Comparison of ENCODE assay signal across 13 cellular contexts in the genomic region with DNA sequence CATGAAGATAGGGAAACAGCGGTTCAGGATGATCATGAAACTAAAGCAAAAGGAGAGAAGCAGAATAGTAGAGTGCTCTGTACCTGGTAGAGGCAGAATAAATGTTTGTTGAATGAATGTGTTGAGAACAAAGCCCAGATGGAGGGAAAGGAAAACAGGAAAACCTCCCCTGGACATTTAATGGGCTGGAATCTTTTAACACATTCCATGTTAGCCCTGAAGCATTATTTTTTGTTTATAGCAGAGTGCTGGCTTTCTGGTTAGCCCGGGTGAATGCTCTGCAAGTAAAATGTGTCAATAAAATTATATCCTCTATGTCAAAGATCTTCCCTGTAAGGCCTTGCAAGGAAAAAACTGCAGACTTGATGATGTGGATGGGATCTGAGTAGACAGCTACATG.
A peak's percentile ranks its signal among the peaks of the same experiment; 100 is the strongest.
DNase-seq lines count a peak whose midpoint lies in the region; ATAC-seq, FAIRE-seq and TF ChIP-seq lines count a peak whose summit lies in the region.
"Had no signal": no experiment of that assay in that cellular context is flagged by ENCODE, and none has a peak within 500 bp of the region (broad histone marks: within the 10 kb centered on the region; RNA-seq: fewer than 3 reads in every experiment).

No MANE protein-coding gene starts in this region.

- H3K4me3 ChIP-seq in Caco-2 (ENCODE audit: low read depth, low read length) = no peak overlapping the region
- H3K4me3 ChIP-seq in IMR-90 (ENCODE audit: insufficient read depth, low read depth, low read length) = no peak overlapping the region
- H3K4me3 ChIP-seq in endothelial cell of umbilical vein (replicated peaks in 1 of 3; ENCODE audit: insufficient read depth in 1 of 3, low read depth in 1 of 3, low read length in 3 of 3) = no peak overlapping the region
- H3K4me3 ChIP-seq: A549 had no signal

- H3K9ac ChIP-seq in IMR-90 (ENCODE audit: low read depth, low read length) = no peak overlapping the region
- H3K9ac ChIP-seq in endothelial cell of umbilical vein (replicated peaks; ENCODE audit: extremely low read depth, insufficient read depth, low read length) = no peak overlapping the region

- no peak overlapping the region for H3K4me2 ChIP-seq in IMR-90 (ENCODE audit: low read depth, low read length)
- no peak overlapping the region for H3K4me2 ChIP-seq in endothelial cell of umbilical vein (ENCODE audit: insufficient read depth, low read length)

- in situ Hi-C loops in IMR-90 (cut with MboI; ENCODE audit: low sequenced_read_pairs) = loop anchor here (5.0 to 25.0 kb wide), 3 partner anchors 184 to 752 kb away; a partner anchor contains a TSS

- H3K14ac ChIP-seq in IMR-90 (replicated peaks; ENCODE audit: low read depth, low read length) = no peak overlapping the region

- dilution Hi-C loops in IMR-90 (cut with HindIII; ENCODE audit: low sequenced_read_pairs, unreplicated experiment) = no loop called here
- dilution Hi-C loops in endothelial cell of umbilical vein (cut with MboI; ENCODE audit: extremely low pct_ligation_motif_present, low sequenced_read_pairs) = no loop called here

- H4K20me1 ChIP-seq in IMR-90 (ENCODE audit: insufficient read depth, low read length) (no peaks in the 10 kb centered on the region), endothelial cell of umbilical vein (replicated peaks; ENCODE audit: control insufficient read depth, extremely low read depth, insufficient read depth, low read length) (no peaks in the 10 kb centered on the region)

- no peak overlapping the region; the same call in 2 of the 3 replicates for H2BK15ac ChIP-seq in IMR-90 (ENCODE audit: low read depth, low read length)

- no peak overlapping the region for H2BK120ac ChIP-seq in IMR-90 (ENCODE audit: low read depth, low read length)

- no peaks in the 10 kb centered on the region for H3K36me3 Mint-ChIP-seq in Caco-2 (ENCODE audit: insufficient read depth, unreplicated experiment)
- H3K36me3 Mint-ChIP-seq: CD14-positive monocyte; CD8-positive, alpha-beta T cell had no signal

- no peaks in the 10 kb centered on the region for H3K27me3 Mint-ChIP-seq in Caco-2 (ENCODE audit: insufficient read depth, unreplicated experiment)

- intact Hi-C loops in Caco-2 (cut with micrococcal nuclease; ENCODE audit: unreplicated experiment) (loop anchor here (1.0 to 5.0 kb wide), 3 partner anchors 102 to 275 kb away; no protein-coding TSS in a partner anchor), IMR-90 (cut with micrococcal nuclease) (loop anchor here (1.0 to 10.0 kb wide), 6 partner anchors 122 to 745 kb away; a partner anchor contains a TSS), endothelial cell of umbilical vein (cut with micrococcal nuclease) (loop anchor here (1.0 to 2.0 kb wide), 6 partner anchors 15 to 276 kb away; a partner anchor contains a TSS)

- H3K27ac ChIP-seq in IMR-90 (ENCODE audit: insufficient read depth, low read length) (no peak overlapping the region), endothelial cell of umbilical vein (ENCODE audit: insufficient read depth, low read depth, low read length) (no peak overlapping the region)

- no peaks in the 10 kb centered on the region for H3K79me2 ChIP-seq in endothelial cell of umbilical vein (ENCODE audit: control insufficient read depth, insufficient read depth, low read length)

- no peak overlapping the region for H2BK20ac ChIP-seq in IMR-90 (ENCODE audit: low read depth, low read length)

- no peak overlapping the region for H3K18ac ChIP-seq in IMR-90 (ENCODE audit: low read depth, low read length)

- WGBS in IMR-90 (ENCODE audit: extremely low coverage in 2 of 2, insufficient read length in 1 of 2), 2 experiments = no CpG with 5 or more reads among the region's 2 CpGs

- no peak overlapping the region for H4K91ac ChIP-seq in IMR-90 (ENCODE audit: insufficient read depth, low read depth, low read length)

- H3K9me3 ChIP-seq in Caco-2 = no peaks in the 10 kb centered on the region
- no peaks in the 10 kb centered on the region for H3K9me3 ChIP-seq in IMR-90 (ENCODE audit: control insufficient read depth, insufficient read depth, low read length)
- H3K9me3 ChIP-seq in endothelial cell of umbilical vein (replicated peaks; ENCODE audit: control insufficient read depth, insufficient read depth, low read length) = no peaks in the 10 kb centered on the region
- H3K9me3 ChIP-seq: A549 had no signal

- ATAC-seq in IMR-90 (ENCODE audit: low read depth) (no peak), GM21526 (IDR thresholded peaks at IDR 0.05; ENCODE audit: low FRiP score, unreplicated experiment) (no peak)
- ATAC-seq: CD8-positive, alpha-beta T cell had no signal

- H3K4me1 Mint-ChIP-seq in Caco-2 (ENCODE audit: low read depth, unreplicated experiment) = peaks cover 22% of the 10 kb centered on the region

- no peak overlapping the region for H3K4ac ChIP-seq in IMR-90 (ENCODE audit: low read depth, low read length)

- no TSS peak for BruUV-seq in Caco-2 (replicated peaks; lab: Mats Ljungman, UMichigan)
- no TSS peak for BruUV-seq in IMR-90 (replicated peaks; lab: Mats Ljungman, UMichigan)
- no TSS peak for BruUV-seq in endothelial cell of umbilical vein (replicated peaks; lab: Mats Ljungman, UMichigan)

- no peak overlapping the region for H2BK5ac ChIP-seq in IMR-90 (ENCODE audit: low read depth, low read length, poor library complexity, severe bottlenecking)

- H3K27me3 ChIP-seq in Caco-2 (replicated peaks; ENCODE audit: control insufficient read depth, insufficient read depth, low read length) = no peaks in the 10 kb centered on the region
- H3K27me3 ChIP-seq in IMR-90 (ENCODE audit: control insufficient read depth, insufficient read depth, low read length) = no peaks in the 10 kb centered on the region
- no peaks in the 10 kb centered on the region for H3K27me3 ChIP-seq in endothelial cell of umbilical vein (ENCODE audit: control insufficient read depth in 2 of 2, insufficient read depth in 2 of 2, low read length in 2 of 2)

- no peak overlapping the region for H3K23ac ChIP-seq in IMR-90 (ENCODE audit: low read depth, low read length)

- TF ChIP-seq CTCF in Caco-2 (IDR thresholded peaks at IDR 0.05; ENCODE audit: insufficient read depth in 1 of 2, low read depth in 1 of 2, low read length in 1 of 2, severe bottlenecking in 1 of 2, unreplicated experiment in 1 of 2) = no peak
- TF ChIP-seq CTCF in IMR-90 (conservative IDR thresholded peaks at IDR 0.05; ENCODE audit: low read depth, low read length) = no peak
- no peak for TF ChIP-seq CTCF in endothelial cell of umbilical vein (IDR thresholded peaks at IDR 0.05; ENCODE audit: extremely low read depth in 1 of 2, insufficient read depth in 1 of 2, low read depth in 1 of 2, low read length in 2 of 2)

- H3K56ac ChIP-seq in IMR-90 (ENCODE audit: extremely low read depth, insufficient read depth, low read length) = no peak overlapping the region

- CTCF ChIA-PET in Caco-2 (lab: Charles Lee) (interaction anchor here (0.7 kb wide), 1 partner anchor 139 kb away, joined by 3 read pairs; no protein-coding TSS in a partner anchor), IMR-90 (lab: Yijun Ruan, JAX) (interaction anchor here (8.9 kb wide), 1 partner anchor 273 kb away, joined by 119 read pairs; no protein-coding TSS in a partner anchor), endothelial cell of umbilical vein (lab: Charles Lee) (interaction anchor here (0.7 to 8.1 kb wide), 4 partner anchors 10 to 272 kb away, joined by 4 to 252 read pairs (median 30); no protein-coding TSS in a partner anchor)

- POLR2A ChIA-PET in Caco-2 (lab: Charles Lee) = no interaction called here
- POLR2A ChIA-PET in IMR-90 (lab: Charles Lee; ENCODE audit: unreplicated experiment) = no interaction called here
- POLR2A ChIA-PET in endothelial cell of umbilical vein (lab: Charles Lee) = interaction anchor here (1.7 kb wide), 1 partner anchor 12 kb away, joined by 5 read pairs; no protein-coding TSS in a partner anchor

- H2AK9ac ChIP-seq in IMR-90 (replicated peaks; ENCODE audit: low read depth, low read length, poor library complexity) = no peak overlapping the region

- no peaks in the 10 kb centered on the region for H3K9me3 Mint-ChIP-seq in Caco-2 (ENCODE audit: unreplicated experiment)
- H3K9me3 Mint-ChIP-seq: CD14-positive monocyte; CD8-positive, alpha-beta T cell; HFFc6; IgD-negative memory B cell had no signal

- H2AK5ac ChIP-seq in IMR-90 (ENCODE audit: low read depth, low read length) = 0 out of 2 replicates have a peak overlapping the region, but pooled peaks have one; percentile 3

- no peak for FAIRE-seq in endothelial cell of umbilical vein (lab: Jason Lieb, UNC)
- FAIRE-seq: A549 had no signal

- peak overlapping the region; percentile 28 for H3K27ac Mint-ChIP-seq in Caco-2 (ENCODE audit: unreplicated experiment)
- H3K27ac Mint-ChIP-seq: CD8-positive, alpha-beta T cell; HFFc6 had no signal

- no peaks in the 10 kb centered on the region for H3K36me3 ChIP-seq in Caco-2 (ENCODE audit: control insufficient read depth, insufficient read depth, low read length)
- H3K36me3 ChIP-seq in IMR-90 (ENCODE audit: control insufficient read depth, insufficient read depth, low read length) = no peaks in the 10 kb centered on the region
- H3K36me3 ChIP-seq in endothelial cell of umbilical vein (ENCODE audit: control insufficient read depth in 2 of 2, extremely low read depth in 1 of 2, insufficient read depth in 2 of 2, low read length in 2 of 2) = no peaks in the 10 kb centered on the region

- H3K4me3 Mint-ChIP-seq in Caco-2 (ENCODE audit: unreplicated experiment) = no peak overlapping the region
- H3K4me3 Mint-ChIP-seq: CD8-positive, alpha-beta T cell; HFFc6; IgD-negative memory B cell had no signal

- DNase-seq in Caco-2 = no peak
- no peak for DNase-seq in IMR-90
- peak; percentile 24 for DNase-seq in endothelial cell of umbilical vein (ENCODE audit: low read depth, low spot score)
- DNase-seq in renal cortical epithelial cell (ENCODE audit: low read depth) = peak; percentile 43
- no peak for DNase-seq in amniotic stem cell (lab: John Stamatoyannopoulos, UW)
- no peak for DNase-seq in iPS-NIHi11 (ENCODE audit: low spot score)
- DNase-seq: GF-D8 had no signal

- H3K9me1 ChIP-seq in IMR-90 (ENCODE audit: insufficient read depth, low read length) = peaks cover 11% of the 10 kb centered on the region
- H3K9me1 ChIP-seq in endothelial cell of umbilical vein (replicated peaks; ENCODE audit: control insufficient read depth, extremely low read depth, insufficient read depth, low read length) = no peaks in the 10 kb centered on the region

- H4K5ac ChIP-seq in IMR-90 (ENCODE audit: low read depth, low read length) = no peak overlapping the region

- H4K8ac ChIP-seq in IMR-90 (ENCODE audit: low read depth in 2 of 2, low read length in 2 of 2) = no peak overlapping the region

- no peaks in the 10 kb centered on the region for H3K79me1 ChIP-seq in IMR-90 (ENCODE audit: low read depth in 1 of 2, low read length in 2 of 2)

- TF ChIP-seq RAD21 in IMR-90 (IDR thresholded peaks at IDR 0.05; ENCODE audit: low read length) = no peak

- H3K4me1 ChIP-seq in Caco-2 = peaks cover 36% of the 10 kb centered on the region
- peaks cover 19% of the 10 kb centered on the region for H3K4me1 ChIP-seq in IMR-90 (ENCODE audit: control insufficient read depth, insufficient read depth, low read length)
- H3K4me1 ChIP-seq in endothelial cell of umbilical vein (ENCODE audit: control insufficient read depth, extremely low read depth, insufficient read depth, low read length) = peaks cover 40% of the 10 kb centered on the region

- H2AFZ ChIP-seq in IMR-90 (replicated peaks; ENCODE audit: low read length, poor library complexity) (no peak overlapping the region), endothelial cell of umbilical vein (ENCODE audit: low read depth, low read length) (no peak overlapping the region)

- TF ChIP-seq POLR2A in IMR-90 (IDR thresholded peaks at IDR 0.05; ENCODE audit: low read depth, low read length) (no peak), endothelial cell of umbilical vein (IDR thresholded peaks at IDR 0.05; ENCODE audit: low read depth, low read length) (no peak)

Comparison
In these comparisons a context has a peak if more than half of its experiments do, and no peak if none do; other contexts are left out.
1. DNase-seq: peak in endothelial cell of umbilical vein (single experiment) and renal cortical epithelial cell (single experiment); none in Caco-2 (0 of 2), IMR-90 (single experiment), amniotic stem cell (single experiment) and iPS-NIHi11 (single experiment).